ENCODE assay signal across 19 cellular contexts in genomic region chr5:78659114-78659513, GRCh38. TPM values are rescaled to one million over a fixed set of nuclear protein-coding genes. Genes with fewer than 3 reads are reported as not detected.
DNase-seq lines count a peak whose midpoint lies in the region; ATAC-seq and TF ChIP-seq lines count a peak whose summit lies in the region.
"Had no signal": no experiment of that assay in that cellular context is flagged by ENCODE, and none has a peak within 500 bp of the region (broad histone marks: within the 10 kb centered on the region; RNA-seq: fewer than 3 reads in every experiment).

No MANE protein-coding gene starts in this region.

- H3K4me2 ChIP-seq in BLaER1 treated with 17β-estradiol and CSF1 and Interleukin-3, amounts not matched to agents 10 nM and 100 nM, result peak overlapping the region in 6 of 11 experiments; percentile 1 to 54 (median 27); a peak in 7 of 22 replicates

- H3K4me3 ChIP-seq in BLaER1 treated with 17β-estradiol and CSF1 and Interleukin-3, amounts not matched to agents 10 nM and 100 nM, result no peak overlapping the region
- H3K4me3 ChIP-seq in cardiac muscle cell, result no peak overlapping the region
- H3K4me3 ChIP-seq: SJCRH30 had no signal

- H3K36me3 Mint-ChIP-seq in nephron (ENCODE audit: low read depth), result no peaks in the 10 kb centered on the region

- peak; percentile 85 for DNase-seq in SK-MEL-5 (ENCODE audit: low read depth, low spot score)
- no peak for DNase-seq in cardiac muscle cell (ENCODE audit: low read depth in 1 of 2, low spot score in 1 of 2)
- no peak for DNase-seq in NCI-H446 treated with DMSO at 0.1 percent for 48 hours (lab: John Stamatoyannopoulos, UW)
- no peak for DNase-seq in activated naive CD4-positive, alpha-beta T cell (lab: John Stamatoyannopoulos, UW)
- no peak for DNase-seq in C1 segment of cervical spinal cord (lab: John Stamatoyannopoulos, UW)
- DNase-seq: COR-L47, DMS 273 treated with DMSO at 0.1 percent for 48 hours, Kasumi-1, NCI-H1092, NCI-H146, NCI-H2081 treated with DMSO at 0.1 percent for 48 hours, NCI-H510A treated with DMSO at 0.1 percent for 48 hours, NCI-H82 had no signal

- H4K20me1 ChIP-seq in BLaER1 treated with 17β-estradiol and CSF1 and Interleukin-3, amounts not matched to agents 10 nM and 100 nM, result no peaks in the 10 kb centered on the region

- H3K27ac Mint-ChIP-seq in nephron, result peak overlapping the region; percentile 89 to 91 (median 89)

- no peaks in the 10 kb centered on the region for H3K9me3 Mint-ChIP-seq in nephron

- peaks cover 32% of the 10 kb centered on the region for H3K4me1 Mint-ChIP-seq in nephron

- H3K4me3 Mint-ChIP-seq in nephron, result no peak overlapping the region

- no peaks in the 10 kb centered on the region for H3K36me3 ChIP-seq in BLaER1 treated with 17β-estradiol and CSF1 and Interleukin-3, amounts not matched to agents 10 nM and 100 nM
- H3K36me3 ChIP-seq in cardiac muscle cell, result no peaks in the 10 kb centered on the region
- H3K36me3 ChIP-seq: SJCRH30 had no signal

- in situ Hi-C loops in SK-MEL-5 (cut with HindIII; ENCODE audit: low pct_unique_long_range_greater_than_20kb, low sequenced_read_pairs), result no loop called here

- peaks cover 5 to 15% (median 7%) of the 10 kb centered on the region in 10 experiments; a peak in 17 of 20 replicates for H3K4me1 ChIP-seq in BLaER1 treated with 17β-estradiol and CSF1 and Interleukin-3, amounts not matched to agents 10 nM and 100 nM
- H3K4me1 ChIP-seq in cardiac muscle cell (ENCODE audit: low read depth), result peaks cover 28% of the 10 kb centered on the region

- no peaks in the 10 kb centered on the region for H3K9me3 ChIP-seq in BLaER1 treated with 17β-estradiol and CSF1 and Interleukin-3, amounts not matched to agents 10 nM and 100 nM (replicated peaks in 1 of 11)
- no peaks in the 10 kb centered on the region for H3K9me3 ChIP-seq in cardiac muscle cell (ENCODE audit: low read depth)
- H3K9me3 ChIP-seq: SJCRH30 had no signal

- ATAC-seq in HG03565 (IDR thresholded peaks at IDR 0.05; ENCODE audit: unreplicated experiment), result no peak

- no peak overlapping the region for H3K27ac ChIP-seq in BLaER1 treated with 17β-estradiol and CSF1 and Interleukin-3, amounts not matched to agents 10 nM and 100 nM
- H3K27ac ChIP-seq in cardiac muscle cell, result peak overlapping the region; percentile 83
- H3K27ac ChIP-seq: C4-2B, RWPE1, SJCRH30 had no signal

- H3K9ac ChIP-seq in BLaER1 treated with 17β-estradiol and CSF1 and Interleukin-3, amounts not matched to agents 10 nM and 100 nM, result no peak overlapping the region

- peaks cover 6% of the 10 kb centered on the region for H3K27me3 Mint-ChIP-seq in nephron (ENCODE audit: low read depth)

- H3K27me3 ChIP-seq in BLaER1 treated with 17β-estradiol and CSF1 and Interleukin-3, amounts not matched to agents 10 nM and 100 nM, result no peaks in the 10 kb centered on the region
- no peaks in the 10 kb centered on the region for H3K27me3 ChIP-seq in cardiac muscle cell
- H3K27me3 ChIP-seq: SJCRH30 had no signal

- TF ChIP-seq CTCF in cardiac muscle cell (IDR thresholded peaks at IDR 0.05; ENCODE audit: low read depth, low read length) (no peak), nephron (IDR thresholded peaks at IDR 0.05; ENCODE audit: unreplicated experiment in 3 of 3) (no peak)

RNA-seq across cellular contexts. Expression of gene LHFPL2, which starts 10.5 kb away (rescaled TPM):
- 57.2 and 58.0 TPM in 2 replicates for total RNA-seq in SK-MEL-5 (2014; rRNA removed; shearing (Covaris generic))
- 37.3 and 76.5 TPM in 2 replicates for polyA plus RNA-seq in SK-MEL-5 (2015; cell fraction: cytosol; rRNA removed)
- polyA plus RNA-seq in SK-MEL-5 (2015; cell fraction: nucleus; rRNA removed), result 41.1 and 55.8 TPM in 2 replicates
- total RNA-seq in cardiac muscle cell, result 126 TPM in 2 replicates
- polyA plus RNA-seq in cardiac muscle cell, result 96.6 and 101 TPM in 2 replicates
